Comparison of ENCODE assay signal across 25 cellular contexts in the genomic region with DNA sequence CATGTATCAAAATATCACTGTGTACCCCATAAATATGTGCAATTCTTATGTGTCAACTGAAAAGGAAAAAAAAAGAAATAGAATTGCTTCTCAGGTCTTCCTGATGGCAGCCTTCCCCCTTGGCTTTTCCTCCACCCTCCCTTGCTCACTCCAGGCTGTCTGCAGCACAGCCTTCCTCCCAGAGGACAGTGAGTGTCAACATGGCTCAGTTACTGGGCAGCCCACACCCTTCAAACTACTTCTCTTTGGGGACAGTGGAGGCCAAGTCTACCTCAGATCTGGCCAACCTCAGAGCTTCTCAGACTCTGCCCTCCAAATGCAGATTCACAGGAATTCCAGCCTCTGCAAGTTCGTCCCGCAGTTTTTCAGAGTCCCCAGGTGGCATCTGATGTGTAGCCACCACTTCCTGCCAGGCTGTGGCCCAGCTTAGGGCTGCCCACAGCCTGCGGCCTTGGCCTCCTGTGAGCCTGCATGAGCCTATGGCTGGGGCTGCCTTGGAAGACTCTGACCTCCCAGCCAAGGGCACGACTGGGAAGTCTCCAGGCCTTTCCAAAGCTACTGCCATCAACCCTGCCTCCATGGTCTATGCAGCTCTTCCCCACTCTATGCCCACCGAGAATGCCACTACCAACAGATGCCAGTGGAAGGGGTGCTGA.
"Had no signal": no experiment of that assay in that cellular context is flagged by ENCODE, and none has a peak within 500 bp of the region (broad histone marks: within the 10 kb centered on the region; RNA-seq: fewer than 3 reads in every experiment).

No MANE protein-coding gene starts in this region.

- H3K27ac Mint-ChIP-seq: activated CD4-positive, alpha-beta T cell treated with anti-CD3 and anti-CD28 coated beads, Interleukin-2, amount 10 ng/mL, durations not matched to agents 7 days and 5 days; activated CD8-positive, alpha-beta T cell treated with anti-CD3 and anti-CD28 coated beads for 36 hours; activated naive CD4-positive, alpha-beta T cell treated with anti-CD3 and anti-CD28 coated beads, Interleukin-2, amount 50 U/mL, for 24 hours; immature natural killer cell; T-helper 2 cell treated with Interferon-gamma antibody and Interleukin-4, amounts not matched to agents 5 μg/mL and 100 μg/mL, for 36 hours had no signal

- H3K9me3 ChIP-seq: body of pancreas, mucosa of descending colon, upper lobe of right lung had no signal

- H3K9me3 Mint-ChIP-seq: activated CD8-positive, alpha-beta T cell treated with anti-CD3 and anti-CD28 coated beads for 36 hours; immature natural killer cell; neural crest cell; T-helper 2 cell treated with Interferon-gamma antibody and Interleukin-4, amounts not matched to agents 5 μg/mL and 100 μg/mL, for 36 hours had no signal

- H3K36me3 ChIP-seq: cardiac muscle cell, lower lobe of right lung, upper lobe of right lung had no signal

- H3K4me1 ChIP-seq: body of pancreas, lower lobe of right lung, upper lobe of right lung had no signal

- H3K36me3 Mint-ChIP-seq: immature natural killer cell had no signal

- H3K4me3 ChIP-seq: body of pancreas, cardiac muscle cell, hepatocyte, lower lobe of right lung, mucosa of descending colon, upper lobe of right lung had no signal

- H3K4me3 Mint-ChIP-seq: activated CD4-positive, alpha-beta T cell treated with anti-CD3 and anti-CD28 coated beads, Interleukin-2, amount 10 ng/mL, durations not matched to agents 7 days and 5 days; activated CD8-positive, alpha-beta T cell treated with anti-CD3 and anti-CD28 coated beads for 36 hours; activated naive CD4-positive, alpha-beta T cell treated with anti-CD3 and anti-CD28 coated beads, Interleukin-2, amount 50 U/mL, for 24 hours; immature natural killer cell; neural crest cell; T-cell; T-helper 2 cell treated with Interferon-gamma antibody and Interleukin-4, amounts not matched to agents 5 μg/mL and 100 μg/mL, for 36 hours had no signal

- ATAC-seq: activated CD8-positive, alpha-beta T cell treated with anti-CD3 and anti-CD28 coated beads for 36 hours; body of pancreas; left lobe of liver; lower lobe of right lung; mucosa of descending colon; upper lobe of right lung had no signal

- H3K27me3 ChIP-seq: body of pancreas, cardiac muscle cell, hepatocyte, upper lobe of right lung had no signal

- DNase-seq: activated CD4-positive, alpha-beta T cell treated with anti-CD3 and anti-CD28 coated beads, Interleukin-2, amount 10 ng/mL, durations not matched to agents 7 days and 5 days; activated CD4-positive, CD25-positive, alpha-beta regulatory T cell treated with anti-CD3 and anti-CD28 coated beads, Interleukin-2, amount 50 U/mL, for 72 hours; activated CD8-positive, alpha-beta T cell treated with anti-CD3 and anti-CD28 coated beads for 36 hours; activated gamma-delta T cell treated with Interleukin-2 at 50 U/mL for 16 hours; activated T-cell treated with anti-CD3 and anti-CD28 coated beads, Interleukin-2, amount 50 U/mL, for 1 hour; anterior cingulate cortex; body of pancreas; cortex of kidney; glutamatergic neuron; immature natural killer cell; lower lobe of right lung; mesendoderm; mucosa of descending colon; occipital lobe; posterior cingulate gyrus; retina; T-cell; upper lobe of right lung had no signal

- H3K79me2 ChIP-seq: hepatocyte had no signal

- H3K27ac ChIP-seq: body of pancreas, cardiac muscle cell, hepatocyte, lower lobe of right lung, upper lobe of right lung, VCaP had no signal

- H3K4me2 ChIP-seq: hepatocyte had no signal

- H3K27me3 Mint-ChIP-seq: activated CD4-positive, alpha-beta T cell treated with anti-CD3 and anti-CD28 coated beads, Interleukin-2, amount 10 ng/mL, durations not matched to agents 7 days and 5 days; activated CD8-positive, alpha-beta T cell treated with anti-CD3 and anti-CD28 coated beads for 36 hours; activated naive CD4-positive, alpha-beta T cell treated with anti-CD3 and anti-CD28 coated beads, Interleukin-2, amount 50 U/mL, for 24 hours; T-cell had no signal

- H3K4me1 Mint-ChIP-seq: neural crest cell had no signal

- H2AFZ ChIP-seq: hepatocyte had no signal
